7 cellular contexts compared by ENCODE assay signal in genomic region chr2:127749537-127749936, GRCh38. TPM values are rescaled to one million over a fixed set of nuclear protein-coding genes. Genes with fewer than 3 reads are reported as not detected.
DNase-seq lines count a peak whose midpoint lies in the region; ATAC-seq and TF ChIP-seq lines count a peak whose summit lies in the region.
"Not testable (repeated sequence)": the region's sequence is repeated elsewhere in the genome, so short reads cannot be mapped to it uniquely, and the experiment has no call there.

No MANE protein-coding gene starts in this region.

- H3F3A ChIP-seq in OCI-LY1 (ENCODE audit: insufficient read depth, low read length): not testable (repeated sequence)

- H3K4me2 ChIP-seq in OCI-LY1 (ENCODE audit: low read length): peak overlapping the region; percentile 22; the same call in 1 of the 2 replicates

- not testable (repeated sequence) for H2AFZ ChIP-seq in OCI-LY1 (ENCODE audit: low read length)

- H4K20me1 ChIP-seq in OCI-LY1 (ENCODE audit: insufficient read depth, low read length): not testable (repeated sequence)

- H3K79me2 ChIP-seq in OCI-LY1 (ENCODE audit: insufficient read depth, low read length): not testable (repeated sequence)

- H3K36me3 ChIP-seq in OCI-LY1 (ENCODE audit: insufficient read depth, low read length) (peaks cover 68% of the 10 kb centered on the region), heart left ventricle (peaks cover 0 to 61% (median 29%) of the 10 kb centered on the region in 9 donors)

- not testable (repeated sequence) for TF ChIP-seq POLR2A in heart left ventricle (IDR thresholded peaks at IDR 0.05)

- H3K27ac ChIP-seq in OCI-LY1 (ENCODE audit: low read depth, low read length, poor library complexity, severe bottlenecking): peak overlapping the region; percentile 85
- not testable (repeated sequence) for H3K27ac ChIP-seq in heart left ventricle

- intact Hi-C loops in heart left ventricle (cut with DNase I): not testable (repeated sequence)

- WGBS in heart left ventricle, 4 donors: 72 to 75% (median 74%) methylated on average over 5 of the region's 5 CpGs

- H3K27me3 ChIP-seq in OCI-LY1 (ENCODE audit: insufficient read depth, low read length); heart left ventricle: not testable (repeated sequence)

- ATAC-seq in GM18508 (IDR thresholded peaks at IDR 0.05; ENCODE audit: insufficient read depth, unreplicated experiment) (peak; percentile 98), GM19468 (IDR thresholded peaks at IDR 0.05; ENCODE audit: extremely low read depth, unreplicated experiment) (peak; percentile 100), HG02840 (IDR thresholded peaks at IDR 0.05; ENCODE audit: low FRiP score, unreplicated experiment) (peak; percentile 89), HG03442 (IDR thresholded peaks at IDR 0.05; ENCODE audit: unreplicated experiment) (peak; percentile 98), heart left ventricle (peak in 3 of 4 donors; percentile 28 to 50 (median 45))

- H3K4me1 ChIP-seq in OCI-LY1 (ENCODE audit: insufficient read depth, low read length, severe bottlenecking): peaks cover 13% of the 10 kb centered on the region
- not testable (repeated sequence) for H3K4me1 ChIP-seq in heart left ventricle

- not testable (repeated sequence) for H3K9me2 ChIP-seq in OCI-LY1 (ENCODE audit: low read depth, low read length)

- H3K4me3 ChIP-seq in OCI-LY1 (ENCODE audit: low read depth, low read length, poor library complexity, severe bottlenecking); heart left ventricle: not testable (repeated sequence)

- DNase-seq in amniotic epithelial cell (ENCODE audit: low read depth): peak; percentile 40
- not testable (repeated sequence) for DNase-seq in heart left ventricle

- not testable (repeated sequence) for H3K9ac ChIP-seq in OCI-LY1 (ENCODE audit: low read length)

- not testable (repeated sequence) for H3K9me3 ChIP-seq in OCI-LY1 (ENCODE audit: low read length); heart left ventricle

- TF ChIP-seq CTCF in OCI-LY1 (IDR thresholded peaks at IDR 0.05; ENCODE audit: low read length); heart left ventricle (IDR thresholded peaks at IDR 0.05): not testable (repeated sequence)

RNA-seq across cellular contexts. Expression of gene SFT2D3, which starts 48.2 kb away (rescaled TPM):
- total RNA-seq in heart left ventricle: 1 to 10 TPM; 2.4 to 5.2 (median 3.7) TPM
- polyA plus RNA-seq in heart left ventricle: 1 to 10 TPM; 2.8 to 3.4 TPM

Comparison
In these comparisons a context has a peak if more than half of its experiments do, and no peak if none do; other contexts are left out.
1. ATAC-seq: peak in every context shown above with its lines; median percentile 100 in GM19468; 98 in GM18508; 98 in HG03442; 89 in HG02840; 45 in heart left ventricle.